In the genomic region with DNA sequence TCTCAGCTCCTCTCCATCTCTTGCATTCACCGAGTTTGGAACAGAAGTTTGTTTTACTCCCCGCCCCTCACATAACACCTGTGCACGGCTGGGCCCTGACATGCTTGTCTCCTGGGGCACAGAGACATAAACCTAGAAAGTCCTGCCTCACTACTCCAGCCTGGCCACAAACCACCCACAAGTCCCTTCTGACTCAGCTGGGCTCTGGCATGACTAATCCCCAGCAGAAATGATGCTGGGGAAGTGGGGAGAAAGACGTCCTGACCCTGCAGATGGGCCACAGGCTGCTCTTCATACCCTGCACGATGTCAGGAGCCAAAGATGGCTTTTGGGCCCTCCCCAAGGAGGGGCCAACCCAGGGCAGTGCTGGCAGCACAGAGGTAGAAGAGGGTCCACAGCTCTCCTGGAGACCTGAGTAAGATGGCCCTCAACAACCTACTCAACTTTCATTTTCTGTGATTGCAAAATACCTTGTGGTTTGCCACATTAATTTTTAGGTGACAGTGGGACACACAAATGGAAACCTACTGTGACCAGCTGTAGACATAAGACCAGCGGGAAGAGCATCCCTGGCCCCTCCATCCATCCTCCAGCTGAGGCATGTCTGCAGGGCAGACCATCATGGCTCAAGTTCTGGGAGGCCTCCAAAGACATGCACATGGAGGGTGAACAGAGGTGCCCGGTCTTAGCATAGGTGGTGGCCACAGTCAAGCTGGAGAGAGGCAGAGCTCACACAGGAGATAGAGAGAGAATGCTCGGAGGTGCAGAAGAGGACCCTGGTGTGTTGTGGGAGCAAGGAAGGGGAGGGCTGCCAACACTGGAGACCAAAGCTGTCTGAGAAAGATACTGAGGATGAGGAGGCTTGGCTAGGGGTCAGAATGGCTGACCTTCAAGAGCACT, we compare ENCODE assay signal across 8 cellular contexts. TPM values are rescaled to one million over a fixed set of nuclear protein-coding genes. Genes with fewer than 3 reads are reported as not detected.
DNase-seq lines count a peak whose midpoint lies in the region; ATAC-seq and TF ChIP-seq lines count a peak whose summit lies in the region.

No MANE protein-coding gene starts in this region.

- H3K4me3 Mint-ChIP-seq in brain: no peak overlapping the region

- no peak for TF ChIP-seq POLR2A in erythroblast (IDR thresholded peaks at IDR 0.05; ENCODE audit: low read length)

- TF ChIP-seq CTCF in AG10803 (conservative IDR thresholded peaks at IDR 0.05; ENCODE audit: low read length) (no peak), brain (conservative IDR thresholded peaks at IDR 0.05) (no peak)

- H3K27ac Mint-ChIP-seq in brain: peak overlapping the region in 3 of 5 experiments; percentile 3 to 80 (median 18)

- H3K4me3 ChIP-seq in AG10803 (ENCODE audit: low read length): no peak overlapping the region

- peaks cover 63% of the 10 kb centered on the region for H3K4me1 Mint-ChIP-seq in brain

- H3K27me3 Mint-ChIP-seq in brain: no peaks in the 10 kb centered on the region

- H3K36me3 Mint-ChIP-seq in brain: peaks cover 32% of the 10 kb centered on the region

- ATAC-seq in GM19452 (IDR thresholded peaks at IDR 0.05; ENCODE audit: unreplicated experiment) (peak; percentile 94), HG03442 (IDR thresholded peaks at IDR 0.05; ENCODE audit: unreplicated experiment) (peak; percentile 92), Right ventricle myocardium superior (ENCODE audit: poor library complexity) (no peak)

- H3K9me3 Mint-ChIP-seq in brain: no peaks in the 10 kb centered on the region

- DNase-seq in AG10803 (ENCODE audit: low read depth) (peak; percentile 73), T-helper 2 cell (peak in 3 of 5 experiments; percentile 56 to 97 (median 68)), erythroblast (lab: John Stamatoyannopoulos, UW) (no peak), Right ventricle myocardium superior (no peak)
- DNase-seq in stimulated activated CD4-positive, alpha-beta T cell treated with anti-CD3 and anti-CD28 coated beads, Interleukin-12 subunit alpha, Interleukin-12 subunit beta, amount 100 ng/mL, for 24 hours (ENCODE audit: low read depth in 2 of 2): peak; percentile 43 to 65

- intact Hi-C loops in Right ventricle myocardium superior (cut with DNase I): no loop called here

RNA-seq across cellular contexts. Expression of gene DNMT3A, which starts 40.0 kb away (rescaled TPM):
- polyA plus RNA-seq in brain (ENCODE audit: insufficient read depth, low read depth, low replicate concordance): 27.7 TPM
- total RNA-seq in Right ventricle myocardium superior: 20.2 TPM

Comparison
In these comparisons a context has a peak if more than half of its experiments do, and no peak if none do; other contexts are left out.
1. DNase-seq: peak in AG10803 (single experiment), T-helper 2 cell (3 of 5) and stimulated activated CD4-positive, alpha-beta T cell treated with anti-CD3 and anti-CD28 coated beads, Interleukin-12 subunit alpha, Interleukin-12 subunit beta, amount 100 ng/mL, for 24 hours (2 of 2); none in erythroblast (0 of 2) and Right ventricle myocardium superior (single experiment).